8 cellular contexts compared by ENCODE assay signal in the genomic region with DNA sequence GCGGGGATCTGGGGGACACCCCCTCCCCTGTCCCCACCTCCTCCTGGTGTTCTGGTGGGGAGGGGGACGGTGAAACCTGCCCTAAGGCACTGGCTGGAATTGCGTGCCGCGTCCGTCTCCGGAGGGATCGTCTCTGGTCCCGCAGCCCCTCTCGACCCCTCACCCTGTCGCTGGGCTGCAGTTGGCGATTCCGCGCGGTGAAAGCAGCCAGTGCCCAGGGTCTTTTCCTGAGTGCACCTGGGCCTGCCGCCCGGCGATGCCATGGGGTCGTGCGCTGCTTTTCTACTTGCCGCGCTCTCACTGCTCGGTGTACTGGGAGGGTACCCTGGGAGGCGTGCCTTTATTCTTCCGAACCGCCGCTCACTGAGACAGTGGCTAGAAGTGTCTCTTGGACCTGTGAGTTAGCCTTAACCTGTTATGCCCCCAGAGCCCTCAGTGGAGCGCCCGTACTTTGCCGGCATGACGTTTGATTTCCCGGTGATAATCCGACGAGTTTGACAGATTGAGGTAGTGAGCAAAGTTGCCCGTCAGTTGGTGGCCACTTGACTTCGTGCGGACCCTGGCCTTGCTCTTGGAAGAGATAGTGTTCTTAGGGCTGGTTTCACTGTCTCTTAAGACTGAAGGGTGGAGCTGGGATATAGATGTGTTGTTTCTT. TPM values are rescaled to one million over a fixed set of nuclear protein-coding genes. Genes with fewer than 3 reads are reported as not detected.
DNase-seq lines count a peak whose midpoint lies in the region; ATAC-seq lines count a peak whose summit lies in the region.

No MANE protein-coding gene starts in this region.

- H3K4me1 Mint-ChIP-seq in CD4-positive, CD25-positive, alpha-beta regulatory T cell, result peaks cover 0 to 36% (median 20%) of the 10 kb centered on the region in 4 donors
- H3K4me1 Mint-ChIP-seq in central memory CD8-positive, alpha-beta T cell, result peaks cover 30% of the 10 kb centered on the region

- H3K9me3 ChIP-seq in CD4-positive, CD25-positive, alpha-beta regulatory T cell (ENCODE audit: control insufficient read depth in 2 of 2, low read length in 2 of 2), result no peaks in the 10 kb centered on the region
- H3K9me3 ChIP-seq in muscle layer of duodenum (ENCODE audit: control insufficient read depth in 1 of 2, low read length in 2 of 2), result no peaks in the 10 kb centered on the region

- no peaks in the 10 kb centered on the region for H3K27me3 Mint-ChIP-seq in CD4-positive, CD25-positive, alpha-beta regulatory T cell
- H3K27me3 Mint-ChIP-seq in central memory CD8-positive, alpha-beta T cell, result no peaks in the 10 kb centered on the region

- peak overlapping the region; percentile 96 to 99 (median 98) for H3K27ac Mint-ChIP-seq in CD4-positive, CD25-positive, alpha-beta regulatory T cell
- peak overlapping the region; percentile 99 for H3K27ac Mint-ChIP-seq in central memory CD8-positive, alpha-beta T cell (ENCODE audit: low read depth)

- H3K27ac ChIP-seq in CD4-positive, CD25-positive, alpha-beta regulatory T cell (ENCODE audit: insufficient read depth, low read length, poor library complexity, severe bottlenecking), result peak overlapping the region; percentile 84
- H3K27ac ChIP-seq in muscle layer of duodenum (ENCODE audit: low read length), result peak overlapping the region; percentile 95

- peak overlapping the region; percentile 89 for H3K4me3 ChIP-seq in CD4-positive, CD25-positive, alpha-beta regulatory T cell (ENCODE audit: low read depth, low read length)
- peak overlapping the region; percentile 97 for H3K4me3 ChIP-seq in muscle layer of duodenum (ENCODE audit: low read depth in 1 of 2, low read length in 2 of 2)

- peaks cover 0 to 4% (median 0%) of the 10 kb centered on the region in 7 donors for H3K9me3 Mint-ChIP-seq in CD4-positive, CD25-positive, alpha-beta regulatory T cell
- no peaks in the 10 kb centered on the region for H3K9me3 Mint-ChIP-seq in central memory CD8-positive, alpha-beta T cell

- H3K4me3 Mint-ChIP-seq in CD4-positive, CD25-positive, alpha-beta regulatory T cell, result peak overlapping the region; percentile 92 to 99 (median 98)
- peak overlapping the region; percentile 98 for H3K4me3 Mint-ChIP-seq in central memory CD8-positive, alpha-beta T cell

- H3K36me3 Mint-ChIP-seq in CD4-positive, CD25-positive, alpha-beta regulatory T cell, result peaks cover 21% of the 10 kb centered on the region
- H3K36me3 Mint-ChIP-seq in central memory CD8-positive, alpha-beta T cell (ENCODE audit: insufficient read depth), result peaks cover 46% of the 10 kb centered on the region

- in situ Hi-C loops in KBM-7 (cut with MboI; ENCODE audit: low pct_unique_long_range_greater_than_20kb, low sequenced_read_pairs), result no loop called here

- H3K4me1 ChIP-seq in CD4-positive, CD25-positive, alpha-beta regulatory T cell (ENCODE audit: control insufficient read depth, insufficient read depth, low read length, poor library complexity, severe bottlenecking), result peaks cover 30% of the 10 kb centered on the region
- H3K4me1 ChIP-seq in muscle layer of duodenum (ENCODE audit: control insufficient read depth in 1 of 2, insufficient read depth in 2 of 2, low read length in 2 of 2), result peaks cover 5 to 27% of the 10 kb centered on the region in 2 donors

- peaks cover 35% of the 10 kb centered on the region for H3K36me3 ChIP-seq in CD4-positive, CD25-positive, alpha-beta regulatory T cell (ENCODE audit: control insufficient read depth, insufficient read depth, low read length)
- H3K36me3 ChIP-seq in muscle layer of duodenum (ENCODE audit: control insufficient read depth in 1 of 2, insufficient read depth in 2 of 2, low read length in 2 of 2), result peaks cover 25 to 29% of the 10 kb centered on the region in 2 donors

- no peak for ATAC-seq in CD4-positive, CD25-positive, alpha-beta regulatory T cell (ENCODE audit: low read depth in 2 of 2)
- ATAC-seq in central memory CD8-positive, alpha-beta T cell (replicated peaks; ENCODE audit: extremely low read depth, poor library complexity, severe bottlenecking), result peak; percentile 4
- ATAC-seq in GM18861 (IDR thresholded peaks at IDR 0.05; ENCODE audit: unreplicated experiment), result no peak

- peak in 1 of 3 donors; percentile 13 for DNase-seq in CD4-positive, CD25-positive, alpha-beta regulatory T cell
- peak; percentile 7 for DNase-seq in KBM-7
- DNase-seq in central memory CD8-positive, alpha-beta T cell (ENCODE audit: low spot score in 2 of 2), result no peak
- no peak for DNase-seq in stimulated activated CD8-positive, alpha-beta memory T cell treated with anti-CD3 and anti-CD28 coated beads, Interleukin-4, amount 100 ng/mL, for 48 hours
- no peak for DNase-seq in NCI-H526 treated with DMSO at 0.1 percent for 48 hours (lab: John Stamatoyannopoulos, UW)
- DNase-seq in HK-2 (ENCODE audit: unreplicated experiment), result no peak

- no peaks in the 10 kb centered on the region for H3K27me3 ChIP-seq in CD4-positive, CD25-positive, alpha-beta regulatory T cell (ENCODE audit: control insufficient read depth, insufficient read depth, low read length)
- no peaks in the 10 kb centered on the region for H3K27me3 ChIP-seq in muscle layer of duodenum (ENCODE audit: low read depth, low read length)

RNA-seq across cellular contexts. Expression of a gene that starts 0.8 kb away (rescaled TPM):
- 105 TPM for total RNA-seq in CD4-positive, CD25-positive, alpha-beta regulatory T cell
- polyA plus RNA-seq in CD4-positive, CD25-positive, alpha-beta regulatory T cell, result 10 to 100 TPM; 14.6 to 18.6 (median 18.2) TPM
